Comparison of ENCODE assay signal across 23 cellular contexts in genomic region chr4:175411251-175411650, GRCh38.
"Had no signal": no experiment of that assay in that cellular context is flagged by ENCODE, and none has a peak within 500 bp of the region (broad histone marks: within the 10 kb centered on the region; RNA-seq: fewer than 3 reads in every experiment).

No MANE protein-coding gene starts in this region.

- H3K36me3 Mint-ChIP-seq: activated naive CD4-positive, alpha-beta T cell treated with anti-CD3 and anti-CD28 coated beads, Interleukin-2, amount 50 U/mL, for 24 hours had no signal

- H3K4me1 Mint-ChIP-seq: activated naive CD4-positive, alpha-beta T cell treated with anti-CD3 and anti-CD28 coated beads, Interleukin-2, amount 50 U/mL, for 24 hours had no signal

- H3K36me3 ChIP-seq: ascending aorta, SJCRH30, WERI-Rb-1 had no signal

- H3K9ac ChIP-seq: SK-N-SH had no signal

- H3K27ac Mint-ChIP-seq: activated CD8-positive, alpha-beta T cell treated with anti-CD3 and anti-CD28 coated beads for 36 hours; activated naive CD4-positive, alpha-beta T cell treated with anti-CD3 and anti-CD28 coated beads, Interleukin-2, amount 50 U/mL, for 24 hours; activated T-helper 1 cell treated with anti-CD3 and anti-CD28 coated beads, Interleukin-12 subunit alpha, Interleukin-12 subunit beta, Interleukin-2, Interleukin-4 antibody, amounts not matched to agents 30 ng/mL and 10 ng/mL and 1 ng/mL, durations not matched to agents 14 hours and 24 hours and 36 hours; T-helper 2 cell treated with Interferon-gamma antibody and Interleukin-4, amounts not matched to agents 5 μg/mL and 100 μg/mL, for 36 hours had no signal

- H3K4me1 ChIP-seq: ascending aorta, body of pancreas, SJCRH30 had no signal

- H3K27me3 Mint-ChIP-seq: activated CD8-positive, alpha-beta T cell treated with anti-CD3 and anti-CD28 coated beads for 36 hours; activated naive CD4-positive, alpha-beta T cell treated with anti-CD3 and anti-CD28 coated beads, Interleukin-2, amount 50 U/mL, for 24 hours had no signal

- DNase-seq: activated CD4-positive, alpha-beta T cell treated with anti-CD3 and anti-CD28 coated beads for 4 hours; activated CD8-positive, alpha-beta memory T cell treated with anti-CD3 and anti-CD28 coated beads, Interleukin-2, amount 50 U/mL, for 4 hours; activated CD8-positive, alpha-beta T cell treated with anti-CD3 and anti-CD28 coated beads for 36 hours; activated effector memory CD4-positive, alpha-beta T cell treated with Interleukin-2 at 50 U/mL for 16 hours; activated naive CD4-positive, alpha-beta T cell; amniotic stem cell; body of pancreas; Karpas-422; NCI-H146; NCI-H187 treated with DMSO at 0.1 percent for 48 hours; NCI-H2081 treated with DMSO at 0.1 percent for 48 hours; NCI-H446; NCI-H524; PC-9; SJCRH30; SK-N-SH; WERI-Rb-1 had no signal

- H3K27ac ChIP-seq: ascending aorta, body of pancreas, PC-9, SJCRH30, WERI-Rb-1 had no signal

- H3K27me3 ChIP-seq: ascending aorta, body of pancreas, SJCRH30 had no signal

- H3K4me3 Mint-ChIP-seq: activated CD8-positive, alpha-beta T cell treated with anti-CD3 and anti-CD28 coated beads for 36 hours; activated naive CD4-positive, alpha-beta T cell treated with anti-CD3 and anti-CD28 coated beads, Interleukin-2, amount 50 U/mL, for 24 hours; activated T-helper 1 cell treated with anti-CD3 and anti-CD28 coated beads, Interleukin-12 subunit alpha, Interleukin-12 subunit beta, Interleukin-2, Interleukin-4 antibody, amounts not matched to agents 30 ng/mL and 10 ng/mL and 1 ng/mL, durations not matched to agents 14 hours and 24 hours and 36 hours; T-helper 2 cell treated with Interferon-gamma antibody and Interleukin-4, amounts not matched to agents 5 μg/mL and 100 μg/mL, for 36 hours had no signal

- H2AFZ ChIP-seq: PC-9 had no signal

- ATAC-seq: activated CD8-positive, alpha-beta T cell treated with anti-CD3 and anti-CD28 coated beads for 36 hours; body of pancreas; K562; Right ventricle myocardium inferior had no signal

- H3K4me2 ChIP-seq: PC-9, SK-N-SH had no signal

- H3K4me3 ChIP-seq: ascending aorta, body of pancreas, K562, PC-9, SJCRH30 had no signal

- H3K9me3 ChIP-seq: body of pancreas, SJCRH30 had no signal
